ENCODE assay signal across 19 cellular contexts in genomic region chr4:150164055-150164454, GRCh38.
"Had no signal": no experiment of that assay in that cellular context is flagged by ENCODE, and none has a peak within 500 bp of the region (broad histone marks: within the 10 kb centered on the region; RNA-seq: fewer than 3 reads in every experiment).

No MANE protein-coding gene starts in this region.

- H3K27ac Mint-ChIP-seq: activated CD4-positive, alpha-beta T cell treated with anti-CD3 and anti-CD28 coated beads for 36 hours; activated naive CD8-positive, alpha-beta T cell treated with anti-CD3 and anti-CD28 coated beads, Interleukin-2, amount 10 ng/mL, durations not matched to agents 7 days and 5 days; activated T-helper 1 cell treated with anti-CD3 and anti-CD28 coated beads, Interleukin-12 subunit alpha, Interleukin-12 subunit beta, Interleukin-2, Interleukin-4 antibody, amounts not matched to agents 30 ng/mL and 10 ng/mL and 1 ng/mL, durations not matched to agents 14 hours and 24 hours and 36 hours; mesothelial cell of epicardium; nephron; T-helper 2 cell treated with Interferon-gamma antibody and Interleukin-4, amounts not matched to agents 5 μg/mL and 100 μg/mL, for 36 hours had no signal

- H3K9me3 Mint-ChIP-seq: activated naive CD8-positive, alpha-beta T cell treated with anti-CD3 and anti-CD28 coated beads, Interleukin-2, amount 10 ng/mL, durations not matched to agents 7 days and 5 days; activated T-helper 1 cell treated with anti-CD3 and anti-CD28 coated beads, Interleukin-12 subunit alpha, Interleukin-12 subunit beta, Interleukin-2, Interleukin-4 antibody, amounts not matched to agents 30 ng/mL and 10 ng/mL and 1 ng/mL, durations not matched to agents 14 hours and 24 hours and 36 hours; nephron; T-helper 2 cell treated with Interferon-gamma antibody and Interleukin-4, amounts not matched to agents 5 μg/mL and 100 μg/mL, for 36 hours had no signal

- ATAC-seq: activated CD4-positive, alpha-beta T cell treated with anti-CD3 and anti-CD28 coated beads for 36 hours had no signal

- H3K4me3 ChIP-seq: dorsolateral prefrontal cortex, thyroid gland had no signal

- H3K4me1 Mint-ChIP-seq: activated CD4-positive, alpha-beta T cell treated with anti-CD3 and anti-CD28 coated beads for 36 hours; activated naive CD8-positive, alpha-beta T cell treated with anti-CD3 and anti-CD28 coated beads, Interleukin-2, amount 10 ng/mL, durations not matched to agents 7 days and 5 days had no signal

- H3K36me3 ChIP-seq: thyroid gland had no signal

- H3K9me3 ChIP-seq: thyroid gland had no signal

- FAIRE-seq: colon, TTC549 had no signal

- DNase-seq: activated CD4-positive, alpha-beta T cell treated with anti-CD3 and anti-CD28 coated beads for 36 hours; activated CD4-positive, alpha-beta T cell treated with anti-CD3 and anti-CD28 coated beads, Interleukin-2, amount 50 U/mL, for 48 hours; activated naive CD8-positive, alpha-beta T cell treated with anti-CD3 and anti-CD28 coated beads, Interleukin-2, amount 10 ng/mL, durations not matched to agents 7 days and 5 days; activated T-cell treated with anti-CD3 and anti-CD28 coated beads for 4 hours; central memory CD4-positive, alpha-beta T cell; dorsolateral prefrontal cortex; retina; stimulated activated CD4-positive, alpha-beta T cell treated with anti-CD3 and anti-CD28 coated beads, Interleukin-12 subunit alpha, Interleukin-12 subunit beta, amount 100 ng/mL, for 4 hours; stimulated activated CD4-positive, alpha-beta T cell treated with anti-CD3 and anti-CD28 coated beads, Interleukin-1b, Interleukin-23, amount 100 ng/mL, for 48 hours; stimulated activated CD8-positive, alpha-beta memory T cell treated with anti-CD3 and anti-CD28 coated beads, Interleukin-4, amount 100 ng/mL, for 48 hours; stimulated activated naive CD4-positive, alpha-beta T cell; thyroid gland had no signal

- H3K27me3 Mint-ChIP-seq: activated CD4-positive, alpha-beta T cell treated with anti-CD3 and anti-CD28 coated beads for 36 hours; activated naive CD8-positive, alpha-beta T cell treated with anti-CD3 and anti-CD28 coated beads, Interleukin-2, amount 10 ng/mL, durations not matched to agents 7 days and 5 days had no signal

- H3K27ac ChIP-seq: dorsolateral prefrontal cortex, thyroid gland had no signal

- H3K4me3 Mint-ChIP-seq: activated CD4-positive, alpha-beta T cell treated with anti-CD3 and anti-CD28 coated beads for 36 hours; activated naive CD8-positive, alpha-beta T cell treated with anti-CD3 and anti-CD28 coated beads, Interleukin-2, amount 10 ng/mL, durations not matched to agents 7 days and 5 days; activated T-helper 1 cell treated with anti-CD3 and anti-CD28 coated beads, Interleukin-12 subunit alpha, Interleukin-12 subunit beta, Interleukin-2, Interleukin-4 antibody, amounts not matched to agents 30 ng/mL and 10 ng/mL and 1 ng/mL, durations not matched to agents 14 hours and 24 hours and 36 hours; brain; mesothelial cell of epicardium; nephron; T-helper 2 cell treated with Interferon-gamma antibody and Interleukin-4, amounts not matched to agents 5 μg/mL and 100 μg/mL, for 36 hours had no signal

- H3K4me1 ChIP-seq: thyroid gland had no signal

- H3K27me3 ChIP-seq: dorsolateral prefrontal cortex, thyroid gland had no signal
